In the genomic region with DNA sequence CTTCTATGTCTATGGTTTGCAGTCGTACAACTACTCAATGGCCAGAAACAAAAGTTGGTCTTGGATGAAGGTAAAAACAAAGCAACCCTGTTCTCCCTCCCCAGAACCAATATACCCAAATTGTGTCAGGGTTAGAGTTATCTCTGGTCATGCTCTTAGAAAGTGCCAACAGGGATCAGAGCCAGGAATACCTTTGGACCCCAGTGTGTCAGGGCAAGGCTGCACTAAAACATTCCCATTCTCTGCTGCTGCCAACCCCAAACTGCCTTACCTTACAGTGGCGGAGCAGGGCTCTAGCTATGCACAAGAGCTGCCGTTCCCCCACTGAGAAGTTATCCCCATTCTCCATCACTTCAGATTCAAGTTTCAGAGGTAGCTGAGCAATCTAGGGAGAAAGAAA, we compare ENCODE assay signal across 24 cellular contexts. TPM values are rescaled to one million over a fixed set of nuclear protein-coding genes. Genes with fewer than 3 reads are reported as not detected.
DNase-seq lines count a peak whose midpoint lies in the region; ATAC-seq lines count a peak whose summit lies in the region.
"Had no signal": no experiment of that assay in that cellular context is flagged by ENCODE, and none has a peak within 500 bp of the region (broad histone marks: within the 10 kb centered on the region; RNA-seq: fewer than 3 reads in every experiment).

No MANE protein-coding gene starts in this region.

- no peak overlapping the region for H2AK5ac ChIP-seq in neuronal stem cell (ENCODE audit: low read depth, low read length)

- WGBS in neuronal stem cell (ENCODE audit: extremely low coverage in 2 of 2, insufficient read length in 2 of 2, insufficient replicate concordance in 1 of 2), 2 donors = no CpG with 5 or more reads among the region's 3 CpGs

- H3K23ac ChIP-seq in neuronal stem cell (ENCODE audit: low read depth, low read length, poor library complexity) = no peak overlapping the region

- no peak overlapping the region for H3K4me2 ChIP-seq in neuronal stem cell (ENCODE audit: insufficient read depth, low read length, poor library complexity, severe bottlenecking)
- H3K4me2 ChIP-seq: BLaER1 had no signal

- peak overlapping the region; percentile 14 for H3K27ac Mint-ChIP-seq in T-helper 17 cell
- H3K27ac Mint-ChIP-seq: CD14-positive monocyte; CD4-positive, alpha-beta memory T cell; CD4-positive, CD25-positive, alpha-beta regulatory T cell; CD8-positive, alpha-beta memory T cell had no signal

- no peak overlapping the region for H3K14ac ChIP-seq in neuronal stem cell (ENCODE audit: low read length)

- no peak overlapping the region for H3K18ac ChIP-seq in neuronal stem cell (ENCODE audit: low read length)

- no peaks in the 10 kb centered on the region for H3K79me1 ChIP-seq in neuronal stem cell (ENCODE audit: low read depth, low read length)

- H3K4me1 ChIP-seq in neuronal stem cell (ENCODE audit: control insufficient read depth in 2 of 2, insufficient read depth in 1 of 2, low read depth in 1 of 2, low read length in 2 of 2) = no peaks in the 10 kb centered on the region
- H3K4me1 ChIP-seq: BE2C had no signal

- no peak overlapping the region for H2AFZ ChIP-seq in neuronal stem cell (ENCODE audit: low read length)

- H3K4me1 Mint-ChIP-seq in T-helper 17 cell = peaks cover 4% of the 10 kb centered on the region
- H3K4me1 Mint-ChIP-seq: CD4-positive, alpha-beta memory T cell; CD8-positive, alpha-beta memory T cell had no signal

- no peak overlapping the region for H3K4ac ChIP-seq in neuronal stem cell (ENCODE audit: low read length)

- peak overlapping the region; percentile 57 for H3K9ac ChIP-seq in neuronal stem cell (ENCODE audit: low read depth, low read length, poor library complexity)
- H3K9ac ChIP-seq: BLaER1 had no signal

- no peak overlapping the region for H3K27ac ChIP-seq in neuronal stem cell (replicated peaks; ENCODE audit: low read length)
- H3K27ac ChIP-seq: BLaER1 had no signal

- H4K8ac ChIP-seq in neuronal stem cell (ENCODE audit: low read depth, low read length) = no peak overlapping the region

- H2BK15ac ChIP-seq in neuronal stem cell (ENCODE audit: low read length) = no peak overlapping the region

- ATAC-seq in T-helper 17 cell (no peak), left lobe of liver (peak; percentile 98), HG03039 (IDR thresholded peaks at IDR 0.05; ENCODE audit: unreplicated experiment) (no peak), GM21528 (IDR thresholded peaks at IDR 0.05; ENCODE audit: low FRiP score, unreplicated experiment) (no peak)
- ATAC-seq: GM12878 had no signal

- DNase-seq in T-helper 17 cell = no peak
- DNase-seq in left lobe of liver (ENCODE audit: low spot score) = peak; percentile 76
- DNase-seq in neuronal stem cell (ENCODE audit: low spot score) = no peak
- DNase-seq in NCI-H748 (lab: John Stamatoyannopoulos, UW; ENCODE audit: unreplicated experiment) = no peak
- DNase-seq: 8988T; ACHN; BE2C; C1 segment of cervical spinal cord; CD4-positive, alpha-beta memory T cell; CD4-positive, CD25-positive, alpha-beta regulatory T cell; CD8-positive, alpha-beta memory T cell; COR-L47; DMS 273 treated with DMSO at 0.1 percent for 48 hours; DMS153; DMS53; DMS79; DND-41; EL; GDM1 had no signal

- H3K4me3 ChIP-seq in neuronal stem cell (ENCODE audit: low read length in 2 of 2) = no peak overlapping the region
- H3K4me3 ChIP-seq: BLaER1, GM12878 had no signal

- H3K27me3 Mint-ChIP-seq in T-helper 17 cell = no peaks in the 10 kb centered on the region
- H3K27me3 Mint-ChIP-seq: CD4-positive, alpha-beta memory T cell; CD4-positive, CD25-positive, alpha-beta regulatory T cell; CD8-positive, alpha-beta memory T cell had no signal

- no peak overlapping the region for H2BK12ac ChIP-seq in neuronal stem cell (ENCODE audit: low read length)

- H3K36me3 ChIP-seq in neuronal stem cell (replicated peaks in 1 of 2; ENCODE audit: control insufficient read depth in 2 of 2, insufficient read depth in 2 of 2, low read length in 2 of 2) = peaks cover 26 to 40% of the 10 kb centered on the region in 2 donors

- no peak overlapping the region for H3K4me3 Mint-ChIP-seq in T-helper 17 cell
- H3K4me3 Mint-ChIP-seq: CD14-positive monocyte; CD4-positive, alpha-beta memory T cell; CD4-positive, CD25-positive, alpha-beta regulatory T cell; CD8-positive, alpha-beta memory T cell had no signal

- no peak overlapping the region for H4K91ac ChIP-seq in neuronal stem cell (ENCODE audit: low read depth, low read length, poor library complexity)

- H3K27me3 ChIP-seq in neuronal stem cell (ENCODE audit: control insufficient read depth in 3 of 3, insufficient read depth in 3 of 3, low read depth in 1 of 3, low read length in 3 of 3) = no peaks in the 10 kb centered on the region
- H3K27me3 ChIP-seq: BE2C, BLaER1 had no signal

- H2BK120ac ChIP-seq in neuronal stem cell (ENCODE audit: low read depth, low read length) = no peak overlapping the region

- H3K36me3 Mint-ChIP-seq in T-helper 17 cell (ENCODE audit: low read depth) = peaks cover 9% of the 10 kb centered on the region

- no peaks in the 10 kb centered on the region for H3K9me3 ChIP-seq in T-helper 17 cell (ENCODE audit: control insufficient read depth, low read length, poor library complexity, severe bottlenecking)
- no peaks in the 10 kb centered on the region for H3K9me3 ChIP-seq in neuronal stem cell (replicated peaks in 1 of 2; ENCODE audit: control insufficient read depth in 2 of 2, insufficient read depth in 1 of 2, low read depth in 1 of 2, low read length in 2 of 2)
- H3K9me3 ChIP-seq: BE2C, BLaER1 had no signal

- no peak overlapping the region for H2BK5ac ChIP-seq in neuronal stem cell (ENCODE audit: low read length)

RNA-seq across cellular contexts. Expression of a gene that starts 42.4 kb away (rescaled TPM):
- 10 to 100 TPM; 36.6 to 38.3 TPM for total RNA-seq in T-helper 17 cell
- 25.5 TPM for total RNA-seq in left lobe of liver
- 61.5 TPM for polyA plus RNA-seq in neuronal stem cell (2013, experiment 1 of 2)
- 64.0 TPM for polyA plus RNA-seq in neuronal stem cell (2013, experiment 2 of 2)
